In the genomic region with DNA sequence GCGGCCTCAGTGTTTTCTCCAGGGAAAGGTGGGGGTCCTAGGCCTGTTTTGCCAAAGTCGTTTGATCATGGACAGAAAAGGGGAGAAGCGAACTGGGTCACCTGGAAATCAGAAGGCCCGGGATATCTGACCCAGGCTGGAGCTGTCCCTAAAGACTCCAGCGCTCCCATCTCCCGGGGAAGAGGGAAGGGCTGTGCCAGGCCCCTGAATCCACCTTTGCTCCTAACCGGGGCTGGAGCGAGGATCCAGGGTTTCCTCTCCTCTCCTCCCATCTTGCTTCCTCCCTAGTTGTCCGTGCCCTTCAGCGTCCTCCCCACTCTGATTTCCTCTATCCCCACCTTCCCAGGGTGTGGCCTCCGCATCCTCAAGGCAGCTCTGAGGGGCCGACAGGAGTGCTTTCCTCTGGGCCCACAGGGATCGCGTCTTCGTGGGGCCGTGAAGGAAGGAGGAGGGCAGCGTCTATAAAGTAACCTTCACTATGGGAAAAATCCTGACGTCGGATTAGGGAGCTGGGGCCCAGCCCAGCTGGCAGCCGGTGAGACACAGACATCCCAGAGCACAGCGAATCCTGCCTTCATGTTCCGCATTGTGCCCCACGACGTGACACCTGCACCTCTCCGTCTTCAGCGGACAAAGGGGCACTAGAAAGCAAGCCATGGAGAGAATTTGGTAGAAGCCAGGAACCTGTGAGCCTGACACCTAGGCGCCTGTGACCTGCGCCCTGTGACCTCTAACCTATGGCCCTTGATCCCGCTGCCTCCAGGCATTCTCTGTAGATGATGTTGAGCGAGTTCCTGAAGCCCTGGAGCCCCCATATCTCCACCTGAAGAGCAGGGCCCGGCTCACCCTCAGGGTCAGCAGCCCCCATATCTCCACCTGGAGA, we compare ENCODE assay signal across 1 cellular context.
TF ChIP-seq lines count a peak whose summit lies in the region.

No MANE protein-coding gene starts in this region.

TF ChIP-seq in H1, 55 proteins besides CTCF, POLR2A, EP300 and RAD21:
- TF ChIP-seq, protein P1, sequence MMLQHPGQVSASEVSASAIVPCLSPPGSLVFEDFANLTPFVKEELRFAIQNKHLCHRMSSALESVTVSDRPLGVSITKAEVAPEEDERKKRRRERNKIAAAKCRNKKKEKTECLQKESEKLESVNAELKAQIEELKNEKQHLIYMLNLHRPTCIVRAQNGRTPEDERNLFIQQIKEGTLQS (IDR thresholded peaks at IDR 0.05; ENCODE audit: insufficient read depth, low read depth, low read length) = no peak
- TF ChIP-seq SUZ12 (IDR thresholded peaks at IDR 0.05; ENCODE audit: low read length) = no peak
- TF ChIP-seq SP2 (IDR thresholded peaks at IDR 0.05; ENCODE audit: low read length) = no peak
